ENCODE assay signal across 7 cellular contexts in genomic region chr11:12841946-12842630, GRCh38.
A peak's percentile ranks its signal among the peaks of the same experiment; 100 is the strongest.
DNase-seq lines count a peak whose midpoint lies in the region; ATAC-seq and TF ChIP-seq lines count a peak whose summit lies in the region.

No MANE protein-coding gene starts in this region.

- DNase-seq in NCI-H2227 (lab: John Stamatoyannopoulos, UW; ENCODE audit: unreplicated experiment) (peak; percentile 69), dermis blood vessel endothelial cell (peak; percentile 84), ovary (peak in 3 of 5 donors; percentile 60 to 72 (median 61)), left ventricle myocardium inferior (no peak)
- DNase-seq in stimulated activated CD4-positive, alpha-beta T cell treated with anti-CD3 and anti-CD28 coated beads, Interleukin-15, amount 100 ng/mL, for 24 hours = no peak
- DNase-seq in stimulated activated effector memory CD8-positive, alpha-beta T cell treated with anti-CD3 and anti-CD28 coated beads, Interleukin-12 subunit alpha, Interleukin-12 subunit beta, amount 100 ng/mL, for 72 hours (ENCODE audit: low spot score in 2 of 2) = no peak

- no peaks in the 10 kb centered on the region for H3K9me3 ChIP-seq in ovary
- H3K9me3 ChIP-seq in left ventricle myocardium inferior (replicated peaks) = no peaks in the 10 kb centered on the region

- no peaks in the 10 kb centered on the region for H3K36me3 ChIP-seq in ovary
- no peaks in the 10 kb centered on the region for H3K36me3 ChIP-seq in left ventricle myocardium inferior

- peak overlapping the region in 1 of 2 donors; percentile 16 for H3K27ac ChIP-seq in ovary
- no peak overlapping the region for H3K27ac ChIP-seq in left ventricle myocardium inferior (replicated peaks)

- TF ChIP-seq EP300 in ovary (IDR thresholded peaks at IDR 0.05) = no peak

- TF ChIP-seq POLR2A in ovary (IDR thresholded peaks at IDR 0.05) = no peak

- peaks cover 28% of the 10 kb centered on the region for H3K4me1 ChIP-seq in ovary (ENCODE audit: insufficient read depth)
- peaks cover 66% of the 10 kb centered on the region for H3K4me1 ChIP-seq in left ventricle myocardium inferior

- intact Hi-C loops in ovary (cut with DNase I) (no loop called here), left ventricle myocardium inferior (cut with micrococcal nuclease) (no loop called here)

- no peak overlapping the region for H3K4me3 Mint-ChIP-seq in stimulated activated effector memory CD8-positive, alpha-beta T cell treated with anti-CD3 and anti-CD28 coated beads, Interleukin-12 subunit alpha, Interleukin-12 subunit beta, amount 100 ng/mL, for 72 hours

- no peak for TF ChIP-seq CTCF in ovary (IDR thresholded peaks at IDR 0.05)
- no peak for TF ChIP-seq CTCF in left ventricle myocardium inferior (IDR thresholded peaks at IDR 0.05; ENCODE audit: borderline replicate concordance)

- H3K36me3 Mint-ChIP-seq in stimulated activated effector memory CD8-positive, alpha-beta T cell treated with anti-CD3 and anti-CD28 coated beads, Interleukin-12 subunit alpha, Interleukin-12 subunit beta, amount 100 ng/mL, for 72 hours = no peaks in the 10 kb centered on the region

- no peaks in the 10 kb centered on the region for H3K4me1 Mint-ChIP-seq in stimulated activated effector memory CD8-positive, alpha-beta T cell treated with anti-CD3 and anti-CD28 coated beads, Interleukin-12 subunit alpha, Interleukin-12 subunit beta, amount 100 ng/mL, for 72 hours

- WGBS in ovary, 3 donors = 6 to 12% (median 11%) methylated on average over 9 of the region's 9 CpGs

- H3K4me3 ChIP-seq in ovary (no peak overlapping the region), left ventricle myocardium inferior (no peak overlapping the region)

- peak; percentile 48 for ATAC-seq in GM21786 (IDR thresholded peaks at IDR 0.05; ENCODE audit: unreplicated experiment)
- ATAC-seq in stimulated activated effector memory CD8-positive, alpha-beta T cell treated with anti-CD3 and anti-CD28 coated beads, Interleukin-12 subunit alpha, Interleukin-12 subunit beta, amount 100 ng/mL, for 72 hours = no peak

- H3K27ac Mint-ChIP-seq in stimulated activated effector memory CD8-positive, alpha-beta T cell treated with anti-CD3 and anti-CD28 coated beads, Interleukin-12 subunit alpha, Interleukin-12 subunit beta, amount 100 ng/mL, for 72 hours = no peak overlapping the region

- H3K9me3 Mint-ChIP-seq in stimulated activated effector memory CD8-positive, alpha-beta T cell treated with anti-CD3 and anti-CD28 coated beads, Interleukin-12 subunit alpha, Interleukin-12 subunit beta, amount 100 ng/mL, for 72 hours = no peaks in the 10 kb centered on the region

- H3K27me3 ChIP-seq in ovary = no peaks in the 10 kb centered on the region
- H3K27me3 ChIP-seq in left ventricle myocardium inferior (ENCODE audit: low read depth) = no peaks in the 10 kb centered on the region

Comparison
In these comparisons a context has a peak if more than half of its experiments do, and no peak if none do; other contexts are left out.
1. DNase-seq: peak in NCI-H2227 (single experiment), dermis blood vessel endothelial cell (single experiment) and ovary (3 of 5); none in stimulated activated CD4-positive, alpha-beta T cell treated with anti-CD3 and anti-CD28 coated beads, Interleukin-15, amount 100 ng/mL, for 24 hours (single experiment), left ventricle myocardium inferior (single experiment) and stimulated activated effector memory CD8-positive, alpha-beta T cell treated with anti-CD3 and anti-CD28 coated beads, Interleukin-12 subunit alpha, Interleukin-12 subunit beta, amount 100 ng/mL, for 72 hours (0 of 2).